ENCODE assay signal across 27 cellular contexts in the genomic region with DNA sequence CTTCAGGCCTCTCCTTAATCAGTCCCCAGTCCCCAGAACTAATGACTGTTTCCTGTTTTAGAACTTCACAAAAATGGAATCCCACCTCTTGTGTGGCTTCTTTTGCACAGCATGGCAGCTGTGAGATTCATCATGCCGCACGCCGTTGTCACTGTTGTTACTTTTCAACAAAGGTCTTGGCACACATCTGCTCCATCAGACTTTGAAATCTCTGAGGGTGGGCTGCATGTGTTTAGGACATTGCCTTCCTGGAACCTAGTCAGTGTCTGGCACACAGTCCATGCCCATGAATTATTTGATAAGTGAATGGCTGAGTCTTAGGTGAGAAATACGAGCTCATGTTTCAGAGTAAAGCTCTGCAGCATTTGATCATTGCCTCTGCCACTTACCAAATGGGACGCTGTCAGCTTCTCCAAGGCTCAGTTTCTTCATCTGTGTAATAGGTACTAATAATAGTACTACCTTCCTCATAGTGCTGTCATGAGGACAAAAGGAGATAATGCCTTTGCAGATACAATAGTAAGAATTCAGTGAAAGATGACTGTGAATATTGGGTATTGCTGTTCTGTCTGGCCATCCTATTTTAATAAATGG.
"Had no signal": no experiment of that assay in that cellular context is flagged by ENCODE, and none has a peak within 500 bp of the region (broad histone marks: within the 10 kb centered on the region; RNA-seq: fewer than 3 reads in every experiment).

No MANE protein-coding gene starts in this region.

- H3K4me3 ChIP-seq: left lung, lower lobe of right lung, pancreas, prostate gland, skin epidermis, suprapubic skin, thoracic aorta, tibial artery, uterus had no signal

- DNase-seq: hippocampal formation; kidney glomerular epithelial cell; left colon; left lung; lower lobe of right lung; mammary epithelial cell; mesenchymal stem cell; naive B cell; natural killer cell; nephron progenitor cell; pancreas; posterior cingulate gyrus; retina; stimulated activated CD4-positive, alpha-beta T cell treated with anti-CD3 and anti-CD28 coated beads, Interleukin-12 subunit alpha, Interleukin-12 subunit beta, amount 100 ng/mL, for 4 hours; stimulated activated CD4-positive, alpha-beta T cell treated with anti-CD3 and anti-CD28 coated beads, Interleukin-15, amount 100 ng/mL, for 24 hours; stimulated activated CD4-positive, alpha-beta T cell treated with anti-CD3 and anti-CD28 coated beads, Interleukin-2, amount 100 ng/mL, for 24 hours; stimulated activated CD4-positive, alpha-beta T cell treated with anti-CD3 and anti-CD28 coated beads, Interleukin-4, amount 100 ng/mL, for 1 hour; stimulated activated naive CD4-positive, alpha-beta T cell; tibial artery; trophoblast cell; uterus had no signal

- H3K4me1 ChIP-seq: left lung, lower lobe of right lung, prostate gland, suprapubic skin, tibial artery, uterus had no signal

- H3K9me3 ChIP-seq: left lung, lower lobe of right lung, pancreas, prostate gland, suprapubic skin, thoracic aorta, tibial artery, uterus had no signal

- H3K27ac ChIP-seq: left lung, lower lobe of right lung, pancreas, prostate gland, skin epidermis, suprapubic skin, thoracic aorta, tibial artery, uterus had no signal

- H3K27me3 ChIP-seq: tibial artery, uterus had no signal

- ATAC-seq: left colon; left lung; lower lobe of right lung; natural killer cell; pancreas; sciatic nerve; stimulated activated effector memory CD8-positive, alpha-beta T cell treated with anti-CD3 and anti-CD28 coated beads, Interleukin-12 subunit alpha, Interleukin-12 subunit beta, amount 100 ng/mL, for 72 hours had no signal

- H3K36me3 ChIP-seq: left lung, lower lobe of right lung, pancreas, prostate gland, suprapubic skin, thoracic aorta, tibial artery, uterus had no signal
